In genomic region chr3:186964071-186964470, GRCh38 we compare ENCODE assay signal across 26 cellular contexts. TPM values are rescaled to one million over a fixed set of nuclear protein-coding genes. Genes with fewer than 3 reads are reported as not detected.
DNase-seq lines count a peak whose midpoint lies in the region; ATAC-seq, FAIRE-seq and TF ChIP-seq lines count a peak whose summit lies in the region.
"Had no signal": no experiment of that assay in that cellular context is flagged by ENCODE, and none has a peak within 500 bp of the region (broad histone marks: within the 10 kb centered on the region; RNA-seq: fewer than 3 reads in every experiment).

No MANE protein-coding gene starts in this region.

- no peak for FAIRE-seq in small intestine (lab: Jason Lieb, UNC)
- FAIRE-seq: kidney had no signal

- peaks cover 60% of the 10 kb centered on the region for H3K4me1 ChIP-seq in HUES6 (ENCODE audit: control insufficient read depth, insufficient read depth, low read length)
- no peaks in the 10 kb centered on the region for H3K4me1 ChIP-seq in small intestine (ENCODE audit: control insufficient read depth in 2 of 2, insufficient read depth in 1 of 2, low read depth in 1 of 2, low read length in 1 of 2)

- no peaks in the 10 kb centered on the region for H3K27me3 Mint-ChIP-seq in naive B cell
- H3K27me3 Mint-ChIP-seq: dendritic cell treated with granulocyte-macrophage colony-stimulating factor and Interleukin-4, amounts not matched to agents 40 ng/mL and 50 ng/mL, for 4 days; IgD-negative memory B cell; memory B cell had no signal

- H3K27ac ChIP-seq in HUES6 (ENCODE audit: low read depth, low read length), result peak overlapping the region; percentile 75; the same call in 1 of the 2 replicates
- H3K27ac ChIP-seq in coronary artery, result peak overlapping the region in 1 of 2 donors; percentile 46
- no peak overlapping the region for H3K27ac ChIP-seq in small intestine (ENCODE audit: low read depth in 1 of 2, low read length in 1 of 2)
- H3K27ac ChIP-seq: 22Rv1, cardiac muscle cell had no signal

- ATAC-seq in naive B cell (ENCODE audit: low read depth in 2 of 2) (no peak), HG03521 (IDR thresholded peaks at IDR 0.05; ENCODE audit: unreplicated experiment) (no peak)

- H3K36me3 Mint-ChIP-seq in naive B cell, result peaks cover 20 to 26% of the 10 kb centered on the region in 2 donors

- H3K9me3 ChIP-seq in HUES6 (ENCODE audit: control insufficient read depth, insufficient read depth, low read depth, low read length), result no peaks in the 10 kb centered on the region
- no peaks in the 10 kb centered on the region for H3K9me3 ChIP-seq in small intestine (ENCODE audit: control insufficient read depth, low read depth)
- H3K9me3 ChIP-seq: SK-N-SH, upper lobe of left lung had no signal

- H3K36me3 ChIP-seq in HUES6 (ENCODE audit: control insufficient read depth, insufficient read depth, low read length) (peaks cover 21% of the 10 kb centered on the region), small intestine (ENCODE audit: control insufficient read depth in 2 of 2, insufficient read depth in 2 of 2, low read length in 2 of 2) (no peaks in the 10 kb centered on the region)

- TF ChIP-seq CTCF in coronary artery (IDR thresholded peaks at IDR 0.05), result no peak

- H3K27me3 ChIP-seq in HUES6 (ENCODE audit: control insufficient read depth, insufficient read depth, low read length) (no peaks in the 10 kb centered on the region), small intestine (ENCODE audit: control insufficient read depth in 2 of 2, insufficient read depth in 2 of 2, low read length in 2 of 2) (no peaks in the 10 kb centered on the region)
- H3K27me3 ChIP-seq: cardiac muscle cell, upper lobe of left lung had no signal

- no peaks in the 10 kb centered on the region for H3K9me3 Mint-ChIP-seq in naive B cell
- H3K9me3 Mint-ChIP-seq: activated naive CD4-positive, alpha-beta T cell treated with anti-CD3 and anti-CD28 coated beads for 36 hours; dendritic cell treated with granulocyte-macrophage colony-stimulating factor and Interleukin-4, amounts not matched to agents 40 ng/mL and 50 ng/mL, for 4 days; IgD-negative memory B cell; memory B cell; T-helper 2 cell treated with Interferon-gamma antibody and Interleukin-4, amounts not matched to agents 5 μg/mL and 100 μg/mL, for 36 hours had no signal

- 93 to 98% (median 94%) methylated on average over 6 of the region's 6 CpGs for WGBS in small intestine, 3 donors

- no peak overlapping the region for H3K4me3 Mint-ChIP-seq in naive B cell
- H3K4me3 Mint-ChIP-seq: activated naive CD4-positive, alpha-beta T cell treated with anti-CD3 and anti-CD28 coated beads for 36 hours; dendritic cell treated with granulocyte-macrophage colony-stimulating factor and Interleukin-4, amounts not matched to agents 40 ng/mL and 50 ng/mL, for 4 days; IgD-negative memory B cell; memory B cell; T-helper 2 cell treated with Interferon-gamma antibody and Interleukin-4, amounts not matched to agents 5 μg/mL and 100 μg/mL, for 36 hours had no signal

- peaks cover 48 to 74% (median 52%) of the 10 kb centered on the region in 3 donors for H3K4me1 Mint-ChIP-seq in naive B cell

- H3K27ac Mint-ChIP-seq in naive B cell, result peak overlapping the region in 5 of 6 donors; percentile 47 to 82 (median 74)
- H3K27ac Mint-ChIP-seq: activated naive CD4-positive, alpha-beta T cell treated with anti-CD3 and anti-CD28 coated beads for 36 hours; dendritic cell treated with granulocyte-macrophage colony-stimulating factor and Interleukin-4, amounts not matched to agents 40 ng/mL and 50 ng/mL, for 4 days had no signal

- H3K9ac ChIP-seq in HUES6 (ENCODE audit: low read length), result peak overlapping the region; percentile 31
- H3K9ac ChIP-seq: SK-N-SH had no signal

- peak; percentile 20 to 25 for DNase-seq in NCI-H187 (lab: John Stamatoyannopoulos, UW)
- no peak for DNase-seq in NCI-H187 treated with DMSO at 0.1 percent for 48 hours (lab: John Stamatoyannopoulos, UW)
- DNase-seq in coronary artery (ENCODE audit: low spot score), result peak; percentile 24
- DNase-seq in naive B cell, result no peak
- no peak for DNase-seq in islet precursor cell
- no peak for DNase-seq in small intestine
- DNase-seq: activated CD4-positive, alpha-beta T cell treated with anti-CD3 and anti-CD28 coated beads, Interleukin-2, amount 50 U/mL, for 4 hours; activated naive CD4-positive, alpha-beta T cell treated with anti-CD3 and anti-CD28 coated beads for 36 hours; COR-L47; H7; kidney; NCI-H2107; NCI-H510A treated with DMSO at 0.1 percent for 48 hours; occipital lobe; RPMI8226; SK-N-SH; stimulated activated CD4-positive, alpha-beta T cell treated with anti-CD3 and anti-CD28 coated beads, Interleukin-12 subunit alpha, Interleukin-12 subunit beta, amount 100 ng/mL, for 4 hours; upper lobe of left lung had no signal

- H3K4me3 ChIP-seq in HUES6 (ENCODE audit: low read depth, low read length), result no peak overlapping the region
- H3K4me3 ChIP-seq in coronary artery, result no peak overlapping the region
- H3K4me3 ChIP-seq in small intestine (ENCODE audit: low read depth in 1 of 2, low read length in 2 of 2), result no peak overlapping the region
- H3K4me3 ChIP-seq: cardiac muscle cell, upper lobe of left lung had no signal

RNA-seq across cellular contexts. Expression of gene ST6GAL1, which starts 33.7 kb away (rescaled TPM):
- 100 to 1,000 TPM; 210 to 330 (median 253) TPM for polyA plus RNA-seq in naive B cell (ENCODE audit: low read depth in 6 of 6)
- polyA plus RNA-seq in small intestine, result 10 to 100 TPM in 1 of 3 donors, 1 to 10 TPM in 1, under 1 TPM in 1; 0.45 to 18.2 (median 3.8) TPM

Comparison
In these comparisons a context has a peak if more than half of its experiments do, and no peak if none do; other contexts are left out.
1. DNase-seq: peak in NCI-H187 (2 of 2) and coronary artery (single experiment); none in NCI-H187 treated with DMSO at 0.1 percent for 48 hours (single experiment), naive B cell (single experiment), islet precursor cell (single experiment) and small intestine (single experiment).
2. RNA of gene ST6GAL1, which starts 33.7 kb away (polyA plus RNA-seq): 210 to 330 TPM in naive B cell; 0.45 to 18.2 TPM in small intestine; every median in the first group is over 10 times any median in the second.